In genomic region chr5:16896767-16897166, GRCh38 we compare ENCODE assay signal across 1 cellular context.
TF ChIP-seq lines count a peak whose summit lies in the region.

No MANE protein-coding gene starts in this region.

TF ChIP-seq in GM23338, 12 proteins besides CTCF, POLR2A, EP300 and RAD21 (continued from another document):
- no peak for TF ChIP-seq REST (IDR thresholded peaks at IDR 0.05; ENCODE audit: unreplicated experiment)
- TF ChIP-seq ZNF114 (CRISPR knock-in tag; IDR thresholded peaks at IDR 0.05): no peak
- TF ChIP-seq NANOG (IDR thresholded peaks at IDR 0.05; ENCODE audit: borderline replicate concordance): no peak
- TF ChIP-seq CREB1 (CRISPR knock-in tag; IDR thresholded peaks at IDR 0.05; ENCODE audit: low read depth): no peak
- no peak for TF ChIP-seq STAT1 (IDR thresholded peaks at IDR 0.05; ENCODE audit: unreplicated experiment)
- TF ChIP-seq POLR2AphosphoS5 (IDR thresholded peaks at IDR 0.05; ENCODE audit: low read depth): no peak
- no peak for TF ChIP-seq ZNF462 (CRISPR knock-in tag; IDR thresholded peaks at IDR 0.05)
- no peak for TF ChIP-seq JUNB (IDR thresholded peaks at IDR 0.05; ENCODE audit: unreplicated experiment)
- no peak for TF ChIP-seq EZH2 (IDR thresholded peaks at IDR 0.05; ENCODE audit: low read depth, unreplicated experiment)
- no peak for TF ChIP-seq EZH2phosphoT487 (IDR thresholded peaks at IDR 0.05; ENCODE audit: unreplicated experiment)
